21 cellular contexts compared by ENCODE assay signal in genomic region chr10:75207079-75207867, GRCh38. TPM values are rescaled to one million over a fixed set of nuclear protein-coding genes. Genes with fewer than 3 reads are reported as not detected.
DNase-seq lines count a peak whose midpoint lies in the region; ATAC-seq, FAIRE-seq and TF ChIP-seq lines count a peak whose summit lies in the region.
"Had no signal": no experiment of that assay in that cellular context is flagged by ENCODE, and none has a peak within 500 bp of the region (broad histone marks: within the 10 kb centered on the region; RNA-seq: fewer than 3 reads in every experiment).

No MANE protein-coding gene starts in this region.

- H3K23ac ChIP-seq in mesendoderm (ENCODE audit: low read length), result no peak overlapping the region

- peak overlapping the region; percentile 73 for H2AFZ ChIP-seq in K562 (ENCODE audit: low read depth, low read length)

- FAIRE-seq in K562 (lab: Jason Lieb, UNC), result peak; percentile 6

- H4K8ac ChIP-seq in mesendoderm (ENCODE audit: low read depth, low read length), result no peak overlapping the region

- POLR2A ChIA-PET in K562 (lab: Yijun Ruan, JAX) (interaction anchor here (1.1 to 8.9 kb wide), 6 partner anchors 12 to 79 kb away, joined by 3 to 74 read pairs (median 3); no protein-coding TSS in a partner anchor), GM10248 (lab: Yijun Ruan, JAX) (interaction anchor here (0.5 kb wide), 2 partner anchors 20 to 41 kb away, joined by 3 to 5 read pairs; no protein-coding TSS in a partner anchor)

- no peak for DNase-seq in activated naive CD4-positive, alpha-beta T cell treated with Interleukin-2 at 50 U/mL for 16 hours
- DNase-seq in K562 (ENCODE audit: extremely low read depth in 1 of 4, low spot score in 3 of 4) (no peak), mesendoderm (peak; percentile 96), sigmoid colon (peak; percentile 40), GM10248 (ENCODE audit: extremely low spot score) (no peak), GF-D8 (lab: John Stamatoyannopoulos, UW) (no peak)
- DNase-seq in activated naive CD8-positive, alpha-beta T cell treated with anti-CD3 and anti-CD28 coated beads, Interleukin-2, amount 50 U/mL, for 24 hours, result no peak
- DNase-seq: Calu3; foreskin fibroblast; HFFc6; NCI-H187; stimulated activated CD4-positive, alpha-beta T cell treated with anti-CD3 and anti-CD28 coated beads, Interleukin-12 subunit alpha, Interleukin-12 subunit beta, amount 100 ng/mL, for 4 hours had no signal

- no peaks in the 10 kb centered on the region for H3K79me1 ChIP-seq in mesendoderm (ENCODE audit: low read length)

- H3K4ac ChIP-seq in mesendoderm (ENCODE audit: low read depth, low read length), result no peak overlapping the region

- intact Hi-C loops in K562 (cut with micrococcal nuclease) (no loop called here), sigmoid colon (cut with DNase I) (no loop called here)

- no peak overlapping the region for H4K5ac ChIP-seq in mesendoderm (ENCODE audit: low read length)

- TF ChIP-seq RAD21 in K562 (CRISPR knock-in tag; conservative IDR thresholded peaks at IDR 0.05 in 1 of 2, IDR thresholded peaks at IDR 0.05 in 1 of 2), result no peak

- H3K36me3 ChIP-seq in K562 (ENCODE audit: control insufficient read depth, insufficient read depth, low read length) (peaks cover 12% of the 10 kb centered on the region), mesendoderm (ENCODE audit: control insufficient read depth, insufficient read depth, low read length) (no peaks in the 10 kb centered on the region), sigmoid colon (peaks cover 0 to 4% (median 2%) of the 10 kb centered on the region in 4 donors)
- H3K36me3 ChIP-seq: adrenal gland, neutrophil had no signal

- CTCF ChIA-PET in K562 (lab: Yijun Ruan, JAX; ENCODE audit: low intra/inter-chr PET ratio) (no interaction called here), GM10248 (lab: Yijun Ruan, JAX) (interaction anchor here (0.9 to 3.8 kb wide), 8 partner anchors 9 to 1327 kb away, joined by 3 to 22 read pairs (median 4); partner anchors contain the start of gene COMTD1)

- H2AK5ac ChIP-seq in mesendoderm (ENCODE audit: low read length), result peak overlapping the region; percentile 1

- H3K4me2 ChIP-seq in K562 (ENCODE audit: insufficient read depth, low read length) (peak overlapping the region; percentile 49), mesendoderm (ENCODE audit: low read length) (peak overlapping the region; percentile 51)
- H3K4me2 ChIP-seq: KMS-11 had no signal

- peaks cover 13% of the 10 kb centered on the region for H3K4me1 Mint-ChIP-seq in activated naive CD4-positive, alpha-beta T cell treated with anti-CD3 and anti-CD28 coated beads, Interleukin-2, amount 50 U/mL, for 24 hours
- H3K4me1 Mint-ChIP-seq in activated naive CD8-positive, alpha-beta T cell treated with anti-CD3 and anti-CD28 coated beads, Interleukin-2, amount 50 U/mL, for 24 hours, result peaks cover 34% of the 10 kb centered on the region

- in situ Hi-C loops in K562 (cut with MboI), result no loop called here

- H2BK120ac ChIP-seq in mesendoderm (ENCODE audit: low read depth, low read length), result peak overlapping the region; percentile 75

- BruUV-seq in K562 (replicated peaks; lab: Mats Ljungman, UMichigan), result no TSS peak

- H3K27ac Mint-ChIP-seq in activated naive CD4-positive, alpha-beta T cell treated with anti-CD3 and anti-CD28 coated beads, Interleukin-2, amount 50 U/mL, for 24 hours, result peak overlapping the region; percentile 62
- H3K27ac Mint-ChIP-seq in activated naive CD8-positive, alpha-beta T cell treated with anti-CD3 and anti-CD28 coated beads, Interleukin-2, amount 50 U/mL, for 24 hours, result no peak overlapping the region
- H3K27ac Mint-ChIP-seq: dendritic cell treated with granulocyte-macrophage colony-stimulating factor and Interleukin-4, amounts not matched to agents 40 ng/mL and 50 ng/mL, for 4 days had no signal

- no peaks in the 10 kb centered on the region for H3K27me3 Mint-ChIP-seq in activated naive CD4-positive, alpha-beta T cell treated with anti-CD3 and anti-CD28 coated beads, Interleukin-2, amount 50 U/mL, for 24 hours
- H3K27me3 Mint-ChIP-seq in activated naive CD8-positive, alpha-beta T cell treated with anti-CD3 and anti-CD28 coated beads, Interleukin-2, amount 50 U/mL, for 24 hours, result no peaks in the 10 kb centered on the region
- H3K27me3 Mint-ChIP-seq: activated CD4-positive, alpha-beta T cell treated with anti-CD3 and anti-CD28 coated beads, Interleukin-2, amount 10 ng/mL, durations not matched to agents 24 days and 14 days; dendritic cell treated with granulocyte-macrophage colony-stimulating factor and Interleukin-4, amounts not matched to agents 40 ng/mL and 50 ng/mL, for 4 days had no signal

- peak overlapping the region; percentile 89 for H3K56ac ChIP-seq in mesendoderm (ENCODE audit: low read length)

- no peaks in the 10 kb centered on the region for H3K9me1 ChIP-seq in K562 (ENCODE audit: control insufficient read depth, insufficient read depth, low read length)

- H3K4me3 ChIP-seq in K562 (no peak overlapping the region), mesendoderm (ENCODE audit: low read length) (no peak overlapping the region), sigmoid colon (no peak overlapping the region)
- H3K4me3 ChIP-seq: adrenal gland had no signal

- no peak overlapping the region for H3K4me3 Mint-ChIP-seq in activated naive CD4-positive, alpha-beta T cell treated with anti-CD3 and anti-CD28 coated beads, Interleukin-2, amount 50 U/mL, for 24 hours
- no peak overlapping the region for H3K4me3 Mint-ChIP-seq in activated naive CD8-positive, alpha-beta T cell treated with anti-CD3 and anti-CD28 coated beads, Interleukin-2, amount 50 U/mL, for 24 hours
- H3K4me3 Mint-ChIP-seq: dendritic cell treated with granulocyte-macrophage colony-stimulating factor and Interleukin-4, amounts not matched to agents 40 ng/mL and 50 ng/mL, for 4 days; T-helper 1 cell treated with Interleukin-12 subunit alpha and Interleukin-12 subunit beta and Interleukin-4 antibody, amounts not matched to agents 30 μg/mL and 1 μg/mL, for 36 hours had no signal

- peak overlapping the region; percentile 62 for H3K18ac ChIP-seq in mesendoderm (ENCODE audit: low read length)

- H3K9me3 ChIP-seq in K562 (replicated peaks; ENCODE audit: control insufficient read depth, insufficient read depth, low read depth, low read length) (no peaks in the 10 kb centered on the region), sigmoid colon (no peaks in the 10 kb centered on the region)
- H3K9me3 ChIP-seq: adrenal gland, neutrophil had no signal

- no peak for ATAC-seq in K562
- no peak for ATAC-seq in activated naive CD8-positive, alpha-beta T cell treated with anti-CD3 and anti-CD28 coated beads, Interleukin-2, amount 50 U/mL, for 24 hours
- ATAC-seq: PC-3 had no signal

- H4K20me1 ChIP-seq in K562 (replicated peaks; ENCODE audit: control insufficient read depth, insufficient read depth, low read length), result 0 out of 2 replicates have a peak, but pooled peaks cover 7% of the 10 kb centered on the region

- TF ChIP-seq CTCF in K562 (IDR thresholded peaks at IDR 0.05 in 2 of 3, conservative IDR thresholded peaks at IDR 0.05 in 1 of 3; ENCODE audit: insufficient read depth in 2 of 3, low read depth in 1 of 3, low read length in 3 of 3), result no peak
- no peak for TF ChIP-seq CTCF in sigmoid colon (IDR thresholded peaks at IDR 0.05)
- TF ChIP-seq CTCF in GM10248 (IDR thresholded peaks at IDR 0.05; ENCODE audit: control extremely low read depth, extremely low read depth, low read depth, missing control alignments), result no peak

- H3K79me2 ChIP-seq in K562 (ENCODE audit: control insufficient read depth, insufficient read depth, low read length) (peaks cover 19% of the 10 kb centered on the region), mesendoderm (ENCODE audit: control insufficient read depth, insufficient read depth, low read length) (peaks cover 16% of the 10 kb centered on the region)

- WGBS in K562 (ENCODE audit: insufficient coverage, low coverage, missing lambda C conversion rate), result 12% methylated on average over 13 of the region's 13 CpGs
- no CpG with 5 or more reads among the region's 13 CpGs for WGBS in mesendoderm (ENCODE audit: extremely low coverage, insufficient coverage, low lambda C conversion rate)
- 76 to 86% methylated on average over 13 of the region's 13 CpGs for WGBS in sigmoid colon, 2 donors

- H3K9ac ChIP-seq in K562 (ENCODE audit: insufficient read depth in 1 of 2, low read depth in 2 of 2, low read length in 2 of 2) (peak overlapping the region; percentile 4 to 71; a peak in 2 of 4 replicates), mesendoderm (ENCODE audit: low read length) (peak overlapping the region; percentile 51)
- H3K9ac ChIP-seq: KMS-11 had no signal

- H2BK15ac ChIP-seq in mesendoderm (replicated peaks; ENCODE audit: low read depth), result peak overlapping the region; percentile 41

- TF ChIP-seq POLR2A in K562 (conservative IDR thresholded peaks at IDR 0.05) (no peak), sigmoid colon (IDR thresholded peaks at IDR 0.05) (no peak)

- no peaks in the 10 kb centered on the region for H3K9me3 Mint-ChIP-seq in activated naive CD4-positive, alpha-beta T cell treated with anti-CD3 and anti-CD28 coated beads, Interleukin-2, amount 50 U/mL, for 24 hours
- no peaks in the 10 kb centered on the region for H3K9me3 Mint-ChIP-seq in activated naive CD8-positive, alpha-beta T cell treated with anti-CD3 and anti-CD28 coated beads, Interleukin-2, amount 50 U/mL, for 24 hours
- H3K9me3 Mint-ChIP-seq: activated CD4-positive, alpha-beta T cell treated with anti-CD3 and anti-CD28 coated beads, Interleukin-2, amount 10 ng/mL, durations not matched to agents 24 days and 14 days; dendritic cell treated with granulocyte-macrophage colony-stimulating factor and Interleukin-4, amounts not matched to agents 40 ng/mL and 50 ng/mL, for 4 days; HFFc6; T-helper 1 cell treated with Interleukin-12 subunit alpha and Interleukin-12 subunit beta and Interleukin-4 antibody, amounts not matched to agents 30 μg/mL and 1 μg/mL, for 36 hours had no signal

- peaks cover 37 to 42% of the 10 kb centered on the region in 2 experiments for H3K4me1 ChIP-seq in K562 (replicated peaks in 1 of 2; ENCODE audit: control insufficient read depth in 2 of 2, insufficient read depth in 2 of 2, low read length in 2 of 2)
- H3K4me1 ChIP-seq in mesendoderm (ENCODE audit: control insufficient read depth, low read depth, low read length), result peaks cover 18% of the 10 kb centered on the region
- peaks cover 0 to 54% (median 40%) of the 10 kb centered on the region in 4 donors for H3K4me1 ChIP-seq in sigmoid colon

- H2BK5ac ChIP-seq in mesendoderm (ENCODE audit: low read length), result peak overlapping the region; percentile 96

- H3K27me3 ChIP-seq in K562 (ENCODE audit: control insufficient read depth in 2 of 2, insufficient read depth in 2 of 2, low read length in 2 of 2), result no peaks in the 10 kb centered on the region
- no peaks in the 10 kb centered on the region for H3K27me3 ChIP-seq in mesendoderm (ENCODE audit: insufficient read depth, low read length, poor library complexity)
- no peaks in the 10 kb centered on the region for H3K27me3 ChIP-seq in sigmoid colon
- H3K27me3 ChIP-seq: adrenal gland, neutrophil had no signal

- TF ChIP-seq EP300 in K562 (IDR thresholded peaks at IDR 0.05; ENCODE audit: low read length) (peak; percentile 12; the same call in 1 of the 2 replicates), sigmoid colon (IDR thresholded peaks at IDR 0.05) (no peak)

- H3K27ac ChIP-seq in K562 (ENCODE audit: extremely low read depth, low read depth, low read length) (no peak overlapping the region), mesendoderm (ENCODE audit: low read depth, low read length) (peak overlapping the region; percentile 86), sigmoid colon (peak overlapping the region in 3 of 4 donors; percentile 99 to 100 (median 100))
- H3K27ac ChIP-seq: 22Rv1, KMS-11, neutrophil had no signal

- peaks cover 8% of the 10 kb centered on the region for H3K36me3 Mint-ChIP-seq in activated naive CD4-positive, alpha-beta T cell treated with anti-CD3 and anti-CD28 coated beads, Interleukin-2, amount 50 U/mL, for 24 hours
- peaks cover 11% of the 10 kb centered on the region for H3K36me3 Mint-ChIP-seq in activated naive CD8-positive, alpha-beta T cell treated with anti-CD3 and anti-CD28 coated beads, Interleukin-2, amount 50 U/mL, for 24 hours (ENCODE audit: low read depth)

RNA-seq across cellular contexts. Expression of gene VDAC2, which starts 3.3 kb away (rescaled TPM):
- 126 and 193 TPM in 2 replicates for total RNA-seq in K562 (2011; cell fraction: chromatin; rRNA removed; ENCODE audit: low replicate concordance)
- 95.3 and 108 TPM in 2 replicates for total RNA-seq in K562 (2011; cell fraction: nucleolus; rRNA removed)
- 134 and 160 TPM in 2 replicates for total RNA-seq in K562 (2011; cell fraction: nucleoplasm; rRNA removed)
- 188 and 201 TPM in 2 replicates for total RNA-seq in K562 (2014; rRNA removed)
- 450 and 500 TPM in 2 replicates for total RNA-seq in K562 (2014; rRNA removed; fragmentation: Illumina TruSeq; extraction: Trizol)
- total RNA-seq in K562 (2015; rRNA removed; fragmentation: Illumina TruSeq; extraction: Trizol), result 331 and 336 TPM in 2 replicates
- 398 and 422 TPM in 2 replicates for total RNA-seq in K562 (2021)
- polyA plus RNA-seq in K562 (2011; rRNA removed), result 139 and 166 TPM in 2 replicates
- 67.4 and 154 TPM in 2 replicates for polyA plus RNA-seq in K562 (2011; cell fraction: cytosol; rRNA removed)
- polyA plus RNA-seq in K562 (2011; cell fraction: nucleus; rRNA removed), result 117 and 202 TPM in 2 replicates
- polyA plus RNA-seq in K562 (2012), result 354 and 375 TPM in 2 replicates
- 379 and 424 TPM in 2 replicates for polyA plus RNA-seq in K562 (2014; fragmentation: Illumina TruSeq; extraction: Trizol)
- polyA plus RNA-seq in K562 (2014; fragmentation: Nextera tagmentation; extraction: Ambion mirVana), result 100 to 1,000 TPM; 208 to 250 TPM
- polyA plus RNA-seq in K562 (2014; rRNA removed), result 198 and 219 TPM in 2 replicates
- polyA minus RNA-seq in K562 (2011; rRNA and poly(A)+ RNA removed), result 177 and 198 TPM in 2 replicates
- polyA minus RNA-seq in K562 (2011; cell fraction: cytosol; rRNA and poly(A)+ RNA removed), result 116 and 122 TPM in 2 replicates
- 47.5 and 87.7 TPM in 2 replicates for polyA minus RNA-seq in K562 (2011; cell fraction: nucleus; rRNA and poly(A)+ RNA removed)
- 256 TPM for polyA plus RNA-seq in mesendoderm (2013, experiment 1 of 2)
- polyA plus RNA-seq in mesendoderm (2013, experiment 2 of 2), result 253 TPM
- 100 to 1,000 TPM; 205 to 253 (median 232) TPM for total RNA-seq in sigmoid colon
- 100 to 1,000 TPM; 232 to 437 (median 282) TPM for polyA plus RNA-seq in sigmoid colon

RNA-seq across cellular contexts. Expression of gene COMTD1, which starts 28.5 kb away (rescaled TPM):
- total RNA-seq in K562 (2011; cell fraction: chromatin; rRNA removed; ENCODE audit: low replicate concordance), result 9.9 and 40.2 TPM in 2 replicates
- 75.5 and 100 TPM in 2 replicates for total RNA-seq in K562 (2011; cell fraction: nucleolus; rRNA removed)
- total RNA-seq in K562 (2011; cell fraction: nucleoplasm; rRNA removed), result 30.5 and 32.2 TPM in 2 replicates
- total RNA-seq in K562 (2014; rRNA removed) (112 and 115 TPM in 2 replicates), K562 (2014; rRNA removed; fragmentation: Illumina TruSeq; extraction: Trizol) (3.2 and 5.0 TPM in 2 replicates), K562 (2015; rRNA removed; fragmentation: Illumina TruSeq; extraction: Trizol) (18.5 and 21.3 TPM in 2 replicates), K562 (2021) (79.9 and 82.9 TPM in 2 replicates), sigmoid colon (10 to 100 TPM in 2 of 4 donors, 1 to 10 TPM in 2; 7.8 to 11.4 (median 10.3) TPM)
- polyA plus RNA-seq in K562 (2011; rRNA removed) (13.7 and 19.5 TPM in 2 replicates), K562 (2014; fragmentation: Illumina TruSeq; extraction: Trizol) (4.0 and 11.3 TPM in 2 replicates), K562 (2014; fragmentation: Nextera tagmentation; extraction: Ambion mirVana) (1 to 10 TPM in 1 of 2 experiments, under 1 TPM in 1; 0.41 to 1.4 TPM), K562 (2014; rRNA removed) (89.4 and 98.3 TPM in 2 replicates), sigmoid colon (100 to 1,000 TPM in 2 of 3 donors, 10 to 100 TPM in 1; 56.5 to 147 (median 105) TPM)
- polyA plus RNA-seq in K562 (2011; cell fraction: cytosol; rRNA removed), result 22.6 and 106 TPM in 2 replicates
- polyA plus RNA-seq in K562 (2011; cell fraction: nucleus; rRNA removed), result 73.7 and 157 TPM in 2 replicates
- 39.2 and 59.3 TPM in 2 replicates for polyA plus RNA-seq in K562 (2012)
- polyA minus RNA-seq in K562 (2011; rRNA and poly(A)+ RNA removed), result 1.0 and 2.8 TPM in 2 replicates
- 9.5 and 13.7 TPM in 2 replicates for polyA minus RNA-seq in K562 (2011; cell fraction: cytosol; rRNA and poly(A)+ RNA removed)
- 17.2 and 17.6 TPM in 2 replicates for polyA minus RNA-seq in K562 (2011; cell fraction: nucleus; rRNA and poly(A)+ RNA removed)
- 28.1 TPM for polyA plus RNA-seq in mesendoderm (2013, experiment 1 of 2)
- 27.5 TPM for polyA plus RNA-seq in mesendoderm (2013, experiment 2 of 2)

Comparison
In these comparisons a context has a peak if more than half of its experiments do, and no peak if none do; other contexts are left out.
1. DNase-seq: peak in mesendoderm (single experiment) and sigmoid colon (single experiment); none in activated naive CD4-positive, alpha-beta T cell treated with Interleukin-2 at 50 U/mL for 16 hours (single experiment), K562 (0 of 4), activated naive CD8-positive, alpha-beta T cell treated with anti-CD3 and anti-CD28 coated beads, Interleukin-2, amount 50 U/mL, for 24 hours (single experiment), GM10248 (single experiment) and GF-D8 (single experiment).